5 cellular contexts compared by ENCODE assay signal in genomic region chr7:157736341-157736740, GRCh38.
"Had no signal": no experiment of that assay in that cellular context is flagged by ENCODE, and none has a peak within 500 bp of the region (broad histone marks: within the 10 kb centered on the region; RNA-seq: fewer than 3 reads in every experiment).

No MANE protein-coding gene starts in this region.

- H3K4me3 Mint-ChIP-seq: IgD-negative memory B cell had no signal

- H3K27ac ChIP-seq: HL-60 had no signal

- H3K4me1 Mint-ChIP-seq: IgD-negative memory B cell had no signal

- H3K27ac Mint-ChIP-seq: IgD-negative memory B cell had no signal

- H3K4me3 ChIP-seq: K562 had no signal

- ATAC-seq: K562 had no signal

- DNase-seq: IMR-90, KBM-7 had no signal

- H3K36me3 Mint-ChIP-seq: IgD-negative memory B cell had no signal

- H3K9me3 Mint-ChIP-seq: IgD-negative memory B cell had no signal
